ENCODE assay signal across 8 cellular contexts in genomic region chr15:89749951-89750559, GRCh38. TPM values are rescaled to one million over a fixed set of nuclear protein-coding genes. Genes with fewer than 3 reads are reported as not detected.
A peak's percentile ranks its signal among the peaks of the same experiment; 100 is the strongest.
DNase-seq lines count a peak whose midpoint lies in the region; ATAC-seq and TF ChIP-seq lines count a peak whose summit lies in the region.

No MANE protein-coding gene starts in this region.

- H3K4me3 ChIP-seq in MM.1S (ENCODE audit: low read length) (peak overlapping the region; percentile 76), brain microvascular endothelial cell (ENCODE audit: low read depth, low read length) (peak overlapping the region; percentile 37), mesenchymal stem cell (ENCODE audit: insufficient read depth in 1 of 2, low read depth in 1 of 2, low read length in 2 of 2) (peak overlapping the region; percentile 64 to 77), urinary bladder (ENCODE audit: low read depth, low read length) (peak overlapping the region; percentile 61)

- no peak overlapping the region for H2BK12ac ChIP-seq in mesenchymal stem cell (ENCODE audit: low read length in 2 of 2)

- H4K20me1 ChIP-seq in MM.1S (ENCODE audit: insufficient read depth, low read length) = no peaks in the 10 kb centered on the region

- H3K27ac ChIP-seq in 22Rv1 = peak overlapping the region; percentile 90
- no peak overlapping the region for H3K27ac ChIP-seq in MM.1S (ENCODE audit: low read length)
- H3K27ac ChIP-seq in brain microvascular endothelial cell = no peak overlapping the region
- H3K27ac ChIP-seq in mesenchymal stem cell (ENCODE audit: low read length, poor library complexity, severe bottlenecking) = no peak overlapping the region
- no peak overlapping the region for H3K27ac ChIP-seq in urinary bladder (ENCODE audit: low read depth)

- H3K9me2 ChIP-seq in MM.1S (replicated peaks; ENCODE audit: insufficient read depth, low read length) = no peaks in the 10 kb centered on the region

- 4% methylated on average over 40 of the region's 41 CpGs for WGBS in mesenchymal stem cell
- WGBS in urinary bladder = 5% methylated on average over 41 of the region's 41 CpGs

- H3K79me1 ChIP-seq in mesenchymal stem cell (replicated peaks; ENCODE audit: low read length, poor library complexity, severe bottlenecking) = no peaks in the 10 kb centered on the region

- H3K14ac ChIP-seq in mesenchymal stem cell (ENCODE audit: low read length in 2 of 2) = no peak overlapping the region

- H3K36me3 ChIP-seq in MM.1S (replicated peaks; ENCODE audit: insufficient read depth, low read length) (no peaks in the 10 kb centered on the region), brain microvascular endothelial cell (replicated peaks) (no peaks in the 10 kb centered on the region), mesenchymal stem cell (ENCODE audit: control insufficient read depth in 1 of 2, insufficient read depth in 2 of 2, low read depth in 1 of 2, low read length in 2 of 2) (no peaks in the 10 kb centered on the region), urinary bladder (ENCODE audit: insufficient read depth) (no peaks in the 10 kb centered on the region)

- H3K9me3 ChIP-seq in MM.1S (replicated peaks; ENCODE audit: insufficient read depth, low read length) (no peaks in the 10 kb centered on the region), mesenchymal stem cell (ENCODE audit: control insufficient read depth, low read length) (no peaks in the 10 kb centered on the region)

- TF ChIP-seq CTCF in 22Rv1 (IDR thresholded peaks at IDR 0.05) (no peak), MM.1S (IDR thresholded peaks at IDR 0.05; ENCODE audit: low read length) (no peak), brain microvascular endothelial cell (IDR thresholded peaks at IDR 0.05; ENCODE audit: low read depth, low read length, missing control alignments) (peak; percentile 1)

- peak; percentile 41 for DNase-seq in MM.1S
- no peak for DNase-seq in brain microvascular endothelial cell
- no peak for DNase-seq in mesenchymal stem cell
- no peak for DNase-seq in HPDE6-E6E7 (ENCODE audit: extremely low spot score)

- peaks cover 4% of the 10 kb centered on the region for H3K79me2 ChIP-seq in MM.1S (ENCODE audit: low read length)

- H2AK5ac ChIP-seq in mesenchymal stem cell (ENCODE audit: low read length, severe bottlenecking) = no peak overlapping the region

- no peak overlapping the region for H2BK15ac ChIP-seq in mesenchymal stem cell (ENCODE audit: low read depth, poor library complexity, severe bottlenecking)

- peaks cover 12% of the 10 kb centered on the region for H3K4me1 ChIP-seq in MM.1S (ENCODE audit: low read length)
- H3K4me1 ChIP-seq in mesenchymal stem cell (ENCODE audit: control insufficient read depth, insufficient read depth, low read depth, low read length) = peaks cover 18% of the 10 kb centered on the region
- H3K4me1 ChIP-seq in urinary bladder (ENCODE audit: insufficient read depth) = no peaks in the 10 kb centered on the region

- in situ Hi-C loops in brain microvascular endothelial cell (cut with HindIII; ENCODE audit: low pct_ligation_motif_present, low sequenced_read_pairs) = no loop called here

- ATAC-seq in GM18511 (IDR thresholded peaks at IDR 0.05; ENCODE audit: unreplicated experiment) = peak; percentile 3
- no peak for ATAC-seq in HG03097 (IDR thresholded peaks at IDR 0.05; ENCODE audit: low FRiP score, unreplicated experiment)

- H2AFZ ChIP-seq in MM.1S (ENCODE audit: low read length) (peak overlapping the region; percentile 92), mesenchymal stem cell (ENCODE audit: low read depth, low read length) (no peak overlapping the region)

- peak overlapping the region; percentile 99 for H3K4me2 ChIP-seq in MM.1S (ENCODE audit: low read depth, low read length)
- peak overlapping the region; percentile 92 for H3K4me2 ChIP-seq in mesenchymal stem cell (ENCODE audit: low read length, poor library complexity, severe bottlenecking)

- H3K4ac ChIP-seq in mesenchymal stem cell (ENCODE audit: low read depth in 1 of 2, low read length in 2 of 2) = no peak overlapping the region

- no peak overlapping the region for H4K91ac ChIP-seq in mesenchymal stem cell (ENCODE audit: low read length)

- H3K23ac ChIP-seq in mesenchymal stem cell (ENCODE audit: low read length in 2 of 2) = peak overlapping the region in 1 of 2 experiments; percentile 57

- no peak overlapping the region for H2BK120ac ChIP-seq in mesenchymal stem cell (ENCODE audit: low read depth, low read length)

- H3K27me3 ChIP-seq in MM.1S (replicated peaks; ENCODE audit: insufficient read depth, low read length) (no peaks in the 10 kb centered on the region), brain microvascular endothelial cell (replicated peaks) (peaks cover 3% of the 10 kb centered on the region), mesenchymal stem cell (ENCODE audit: control insufficient read depth in 1 of 2, insufficient read depth in 1 of 2, low read length in 2 of 2) (peaks cover 45 to 52% of the 10 kb centered on the region in 2 experiments)

- H4K8ac ChIP-seq in mesenchymal stem cell (ENCODE audit: low read length) = no peak overlapping the region

- H3F3A ChIP-seq in MM.1S (ENCODE audit: insufficient read depth, low read length) = no peaks in the 10 kb centered on the region

- no peak overlapping the region for H3K18ac ChIP-seq in mesenchymal stem cell (ENCODE audit: low read depth in 1 of 2, low read length in 2 of 2)

- H3K9ac ChIP-seq in MM.1S (ENCODE audit: low read length) = peak overlapping the region; percentile 80
- H3K9ac ChIP-seq in mesenchymal stem cell (ENCODE audit: low read length) = peak overlapping the region; percentile 40

- H2BK5ac ChIP-seq in mesenchymal stem cell (ENCODE audit: low read depth, low read length, poor library complexity, severe bottlenecking) = no peak overlapping the region

RNA-seq across cellular contexts. Expression of gene MESP1, which starts 1.0 kb away (rescaled TPM):
- polyA plus RNA-seq in mesenchymal stem cell (2013, experiment 1 of 2) = 0.03 TPM
- polyA plus RNA-seq in mesenchymal stem cell (2013, experiment 2 of 2) = 0.03 TPM
- total RNA-seq in urinary bladder = not detected
- 0.91 TPM for polyA plus RNA-seq in urinary bladder

RNA-seq across cellular contexts. Expression of gene MESP2, which starts 26.1 kb away (rescaled TPM):
- 0.12 TPM for polyA plus RNA-seq in mesenchymal stem cell (2013, experiment 1 of 2)
- 0.07 TPM for polyA plus RNA-seq in mesenchymal stem cell (2013, experiment 2 of 2)
- total RNA-seq in urinary bladder = not detected
- 0.10 TPM for polyA plus RNA-seq in urinary bladder

RNA-seq across cellular contexts. Expression of gene WDR93, which starts 59.4 kb away (rescaled TPM):
- 0.07 TPM for polyA plus RNA-seq in mesenchymal stem cell (2013, experiment 1 of 2)
- 0.04 TPM for polyA plus RNA-seq in mesenchymal stem cell (2013, experiment 2 of 2)
- total RNA-seq in urinary bladder = not detected
- polyA plus RNA-seq in urinary bladder = 0.16 TPM

RNA-seq across cellular contexts. Expression of gene PEX11A, which starts 59.5 kb away (rescaled TPM):
- 3.7 TPM for polyA plus RNA-seq in mesenchymal stem cell (2013, experiment 1 of 2)
- polyA plus RNA-seq in mesenchymal stem cell (2013, experiment 2 of 2) = 3.5 TPM
- 17.1 TPM for total RNA-seq in urinary bladder
- 10.6 TPM for polyA plus RNA-seq in urinary bladder
